ENCODE assay signal across 3 cellular contexts in the genomic region with DNA sequence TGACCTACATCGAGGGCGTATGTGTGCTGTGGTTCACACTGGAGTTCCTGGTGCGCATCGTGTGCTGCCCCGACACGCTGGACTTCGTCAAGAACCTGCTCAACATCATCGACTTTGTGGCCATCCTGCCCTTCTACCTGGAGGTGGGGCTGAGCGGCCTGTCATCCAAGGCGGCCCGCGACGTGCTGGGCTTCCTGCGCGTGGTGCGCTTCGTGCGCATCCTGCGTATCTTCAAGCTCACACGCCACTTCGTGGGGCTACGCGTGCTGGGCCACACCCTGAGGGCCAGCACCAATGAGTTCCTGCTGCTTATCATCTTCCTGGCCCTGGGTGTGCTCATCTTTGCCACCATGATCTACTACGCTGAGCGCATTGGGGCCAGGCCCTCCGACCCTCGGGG.
TF ChIP-seq lines count a peak whose summit lies in the region.

No MANE protein-coding gene starts in this region.

TF ChIP-seq in K562, 482 proteins besides CTCF, POLR2A, EP300 and RAD21:
- TF ChIP-seq HNRNPLL (IDR thresholded peaks at IDR 0.05; ENCODE audit: low read depth, low read length, poor library complexity, severe bottlenecking) (peak; percentile 82), ATF7 (IDR thresholded peaks at IDR 0.05) (no peak), RNF2 (IDR thresholded peaks at IDR 0.05) (no peak)
- TF ChIP-seq, protein P1, sequence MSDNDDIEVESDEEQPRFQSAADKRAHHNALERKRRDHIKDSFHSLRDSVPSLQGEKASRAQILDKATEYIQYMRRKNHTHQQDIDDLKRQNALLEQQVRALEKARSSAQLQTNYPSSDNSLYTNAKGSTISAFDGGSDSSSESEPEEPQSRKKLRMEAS (CRISPR knock-in tag; IDR thresholded peaks at IDR 0.05): 0 out of 2 replicates have a peak, but pooled peaks have one; percentile 18
- TF ChIP-seq, protein P2, sequence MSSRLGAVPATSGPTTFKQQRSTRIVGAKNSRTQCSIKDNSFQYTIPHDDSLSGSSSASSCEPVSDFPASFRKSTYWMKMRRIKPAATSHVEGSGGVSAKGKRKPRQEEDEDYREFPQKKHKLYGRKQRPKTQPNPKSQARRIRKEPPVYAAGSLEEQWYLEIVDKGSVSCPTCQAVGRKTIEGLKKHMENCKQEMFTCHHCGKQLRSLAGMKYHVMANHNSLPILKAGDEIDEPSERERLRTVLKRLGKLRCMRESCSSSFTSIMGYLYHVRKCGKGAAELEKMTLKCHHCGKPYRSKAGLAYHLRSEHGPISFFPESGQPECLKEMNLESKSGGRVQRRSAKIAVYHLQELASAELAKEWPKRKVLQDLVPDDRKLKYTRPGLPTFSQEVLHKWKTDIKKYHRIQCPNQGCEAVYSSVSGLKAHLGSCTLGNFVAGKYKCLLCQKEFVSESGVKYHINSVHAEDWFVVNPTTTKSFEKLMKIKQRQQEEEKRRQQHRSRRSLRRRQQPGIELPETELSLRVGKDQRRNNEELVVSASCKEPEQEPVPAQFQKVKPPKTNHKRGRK (tag; IDR thresholded peaks at IDR 0.05): no peak

TF ChIP-seq in H1, 55 proteins besides CTCF, POLR2A, EP300 and RAD21:
- TF ChIP-seq KDM1A (IDR thresholded peaks at IDR 0.05; ENCODE audit: borderline replicate concordance, low read length) (no peak), CHD1 (IDR thresholded peaks at IDR 0.05; ENCODE audit: low read depth, low read length) (no peak), SIN3A (conservative IDR thresholded peaks at IDR 0.05 in 1 of 2, IDR thresholded peaks at IDR 0.05 in 1 of 2; ENCODE audit: low read depth in 1 of 2, low read length in 2 of 2) (no peak), TAF7 (optimal IDR thresholded peaks at IDR 0.05; ENCODE audit: borderline replicate concordance, low read depth, low read length) (no peak), EGR1 (IDR thresholded peaks at IDR 0.05; ENCODE audit: borderline replicate concordance, low read depth, low read length) (no peak), SP1 (IDR thresholded peaks at IDR 0.05; ENCODE audit: low read depth, low read length) (no peak), NRF1 (IDR thresholded peaks at IDR 0.05; ENCODE audit: low read depth, low read length) (no peak), SP4 (IDR thresholded peaks at IDR 0.05; ENCODE audit: low read length) (no peak), TCF12 (IDR thresholded peaks at IDR 0.05; ENCODE audit: low read depth, low read length) (no peak), CEBPB (IDR thresholded peaks at IDR 0.05; ENCODE audit: low read depth, low read length) (no peak), EZH2 (IDR thresholded peaks at IDR 0.05; ENCODE audit: low read depth, low read length, severe bottlenecking) (no peak), SP2 (IDR thresholded peaks at IDR 0.05; ENCODE audit: low read length) (no peak), CBX5 (IDR thresholded peaks at IDR 0.05; ENCODE audit: low read depth, low read length) (no peak), GTF2F1 (IDR thresholded peaks at IDR 0.05; ENCODE audit: borderline replicate concordance, low read depth, low read length) (no peak), PHF8 (conservative IDR thresholded peaks at IDR 0.05; ENCODE audit: low read depth, low read length) (no peak), RBBP5 (IDR thresholded peaks at IDR 0.05; ENCODE audit: borderline replicate concordance, low read depth, low read length) (no peak), TBP (IDR thresholded peaks at IDR 0.05; ENCODE audit: low read depth, low read length) (no peak)
- TF ChIP-seq, protein P3, sequence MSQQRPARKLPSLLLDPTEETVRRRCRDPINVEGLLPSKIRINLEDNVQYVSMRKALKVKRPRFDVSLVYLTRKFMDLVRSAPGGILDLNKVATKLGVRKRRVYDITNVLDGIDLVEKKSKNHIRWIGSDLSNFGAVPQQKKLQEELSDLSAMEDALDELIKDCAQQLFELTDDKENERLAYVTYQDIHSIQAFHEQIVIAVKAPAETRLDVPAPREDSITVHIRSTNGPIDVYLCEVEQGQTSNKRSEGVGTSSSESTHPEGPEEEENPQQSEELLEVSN (IDR thresholded peaks at IDR 0.05): no peak

TF ChIP-seq in WTC11, 78 proteins besides CTCF, POLR2A, EP300 and RAD21:
- TF ChIP-seq MXD4 (CRISPR knock-in tag; IDR thresholded peaks at IDR 0.05; ENCODE audit: borderline replicate concordance): no peak
